Comparison of ENCODE assay signal across 27 cellular contexts in genomic region chr6:109696355-109696754, GRCh38.
"Had no signal": no experiment of that assay in that cellular context is flagged by ENCODE, and none has a peak within 500 bp of the region (broad histone marks: within the 10 kb centered on the region; RNA-seq: fewer than 3 reads in every experiment).

No MANE protein-coding gene starts in this region.

- H3K9me3 Mint-ChIP-seq: natural killer cell; nephron; neural progenitor cell; stimulated activated effector memory CD8-positive, alpha-beta T cell treated with anti-CD3 and anti-CD28 coated beads, Interleukin-12 subunit alpha, Interleukin-12 subunit beta, amount 100 ng/mL, for 72 hours; stimulated activated naive B cell treated with anti-CD40 and anti-IgM and Interleukin-4, amounts not matched to agents 10 μg/mL and 1 μg/mL and 100 μg/mL, for 72 hours; stimulated activated naive CD8-positive, alpha-beta T cell treated with anti-CD3 and anti-CD28 coated beads, Interleukin-15, Interleukin-2, amounts not matched to agents 100 ng/mL and 50 ng/mL, for 24 hours had no signal

- H3K9me3 ChIP-seq: pancreas, psoas muscle, right lobe of liver, sigmoid colon, stomach, thoracic aorta, thyroid gland, transverse colon, upper lobe of left lung, vagina had no signal

- H3K27me3 ChIP-seq: neural progenitor cell, pancreas, right lobe of liver, sigmoid colon, stomach, thyroid gland, transverse colon, upper lobe of left lung, vagina had no signal

- H3K36me3 ChIP-seq: pancreas, right lobe of liver, sigmoid colon, thoracic aorta, thyroid gland, transverse colon, upper lobe of left lung, vagina had no signal

- H3K4me2 ChIP-seq: neural progenitor cell had no signal

- H3K9ac ChIP-seq: neural progenitor cell had no signal

- H3K27ac Mint-ChIP-seq: neural progenitor cell; stimulated activated effector memory CD8-positive, alpha-beta T cell treated with anti-CD3 and anti-CD28 coated beads, Interleukin-12 subunit alpha, Interleukin-12 subunit beta, amount 100 ng/mL, for 72 hours; stimulated activated naive B cell treated with anti-CD40 and anti-IgM and Interleukin-4, amounts not matched to agents 10 μg/mL and 1 μg/mL and 100 μg/mL, for 72 hours; stimulated activated naive CD8-positive, alpha-beta T cell treated with anti-CD3 and anti-CD28 coated beads, Interleukin-15, Interleukin-2, amounts not matched to agents 100 ng/mL and 50 ng/mL, for 24 hours had no signal

- H3K27ac ChIP-seq: neural progenitor cell, pancreas, psoas muscle, right lobe of liver, sigmoid colon, stomach, thyroid gland, transverse colon, vagina had no signal

- H3K4me3 Mint-ChIP-seq: naive thymus-derived CD4-positive, alpha-beta T cell; natural killer cell; nephron; neural progenitor cell; stimulated activated effector memory CD8-positive, alpha-beta T cell treated with anti-CD3 and anti-CD28 coated beads, Interleukin-12 subunit alpha, Interleukin-12 subunit beta, amount 100 ng/mL, for 72 hours; stimulated activated naive B cell treated with anti-CD40 and anti-IgM and Interleukin-4, amounts not matched to agents 10 μg/mL and 1 μg/mL and 100 μg/mL, for 72 hours; stimulated activated naive CD8-positive, alpha-beta T cell treated with anti-CD3 and anti-CD28 coated beads, Interleukin-15, Interleukin-2, amounts not matched to agents 100 ng/mL and 50 ng/mL, for 24 hours had no signal

- ATAC-seq: naive thymus-derived CD4-positive, alpha-beta T cell; natural killer cell; psoas muscle; right lobe of liver; stimulated activated effector memory CD8-positive, alpha-beta T cell treated with anti-CD3 and anti-CD28 coated beads, Interleukin-12 subunit alpha, Interleukin-12 subunit beta, amount 100 ng/mL, for 72 hours; stimulated activated naive B cell treated with anti-CD40 and anti-IgM and Interleukin-4, amounts not matched to agents 10 μg/mL and 1 μg/mL and 100 μg/mL, for 72 hours had no signal

- H3K27me3 Mint-ChIP-seq: naive thymus-derived CD4-positive, alpha-beta T cell; progenitor cell of endocrine pancreas; stimulated activated naive B cell treated with anti-CD40 and anti-IgM and Interleukin-4, amounts not matched to agents 10 μg/mL and 1 μg/mL and 100 μg/mL, for 72 hours; stimulated activated naive CD8-positive, alpha-beta T cell treated with anti-CD3 and anti-CD28 coated beads, Interleukin-15, Interleukin-2, amounts not matched to agents 100 ng/mL and 50 ng/mL, for 24 hours had no signal

- H3K4me3 ChIP-seq: neural progenitor cell, pancreas, psoas muscle, right lobe of liver, sigmoid colon, stomach, thoracic aorta, thyroid gland, transverse colon, upper lobe of left lung, vagina had no signal

- H2AFZ ChIP-seq: neural progenitor cell had no signal

- H3K36me3 Mint-ChIP-seq: stimulated activated effector memory CD8-positive, alpha-beta T cell treated with anti-CD3 and anti-CD28 coated beads, Interleukin-12 subunit alpha, Interleukin-12 subunit beta, amount 100 ng/mL, for 72 hours had no signal

- DNase-seq: naive thymus-derived CD4-positive, alpha-beta T cell; natural killer cell; nucleus accumbens; pancreas; posterior cingulate gyrus; psoas muscle; right cardiac atrium; right lobe of liver; sigmoid colon; small intestine; stimulated activated CD4-positive, alpha-beta T cell treated with anti-CD3 and anti-CD28 coated beads, Interleukin-15, amount 100 ng/mL, for 24 hours; stimulated activated CD4-positive, alpha-beta T cell treated with anti-CD3 and anti-CD28 coated beads, Interleukin-2, amount 100 ng/mL, for 24 hours; stimulated activated CD4-positive, alpha-beta T cell treated with anti-CD3 and anti-CD28 coated beads, Interleukin-2, amount 100 ng/mL, for 48 hours; stimulated activated CD4-positive, alpha-beta T cell treated with anti-CD3 and anti-CD28 coated beads, Interleukin-4, amount 100 ng/mL, for 24 hours; stimulated activated naive B cell treated with anti-CD40 and anti-IgM and Interleukin-4, amounts not matched to agents 10 μg/mL and 1 μg/mL and 100 μg/mL, for 72 hours; stimulated activated naive CD4-positive, alpha-beta T cell treated with Interleukin-2 at 50 U/mL for 16 hours; stomach; thyroid gland; transverse colon; upper lobe of left lung had no signal
